In the genomic region with DNA sequence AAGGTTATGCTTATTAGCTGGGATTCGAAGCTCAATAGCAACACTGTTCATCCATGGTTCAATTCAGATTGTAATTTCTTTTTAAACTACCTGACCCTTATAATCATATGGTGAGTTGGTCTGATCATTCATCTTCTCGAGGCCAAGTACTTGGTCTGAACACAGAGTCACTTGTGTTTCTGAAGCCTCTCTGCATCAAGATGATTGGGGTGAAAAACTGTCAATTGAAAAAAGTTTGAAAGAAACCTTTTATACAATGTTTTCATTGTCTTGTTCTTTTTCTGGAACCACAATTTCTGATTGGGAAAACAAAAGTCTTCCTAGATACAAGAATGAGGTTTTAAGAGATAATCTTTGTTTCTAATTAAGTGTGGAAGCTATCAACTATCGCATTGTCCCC, we compare ENCODE assay signal across 32 cellular contexts. TPM values are rescaled to one million over a fixed set of nuclear protein-coding genes. Genes with fewer than 3 reads are reported as not detected.
DNase-seq lines count a peak whose midpoint lies in the region; ATAC-seq and TF ChIP-seq lines count a peak whose summit lies in the region.
"Had no signal": no experiment of that assay in that cellular context is flagged by ENCODE, and none has a peak within 500 bp of the region (broad histone marks: within the 10 kb centered on the region; RNA-seq: fewer than 3 reads in every experiment).

No MANE protein-coding gene starts in this region.

- no peak overlapping the region for H2AFZ ChIP-seq in ACC112 (ENCODE audit: low read length, unreplicated experiment)
- no peak overlapping the region for H2AFZ ChIP-seq in PC-9

- H3K27me3 Mint-ChIP-seq in osteocyte (ENCODE audit: unreplicated experiment), result no peaks in the 10 kb centered on the region
- H3K27me3 Mint-ChIP-seq: activated CD4-positive, alpha-beta memory T cell treated with anti-CD3 and anti-CD28 coated beads for 36 hours; activated naive CD8-positive, alpha-beta T cell treated with anti-CD3 and anti-CD28 coated beads, Interleukin-2, amount 50 U/mL, for 24 hours; B cell; dendritic cell treated with granulocyte-macrophage colony-stimulating factor and Interleukin-4, amounts not matched to agents 40 ng/mL and 50 ng/mL, for 4 days; naive thymus-derived CD4-positive, alpha-beta T cell; stimulated activated naive CD8-positive, alpha-beta T cell treated with anti-CD3 and anti-CD28 coated beads, Interleukin-15, Interleukin-2, amounts not matched to agents 100 ng/mL and 50 ng/mL, for 24 hours had no signal

- H3K27ac ChIP-seq in ACC112 (ENCODE audit: low read depth, low read length), result peak overlapping the region; percentile 89
- H3K27ac ChIP-seq in PC-9, result peak overlapping the region; percentile 50; the same call in 1 of the 2 replicates
- H3K27ac ChIP-seq in epithelial cell of prostate, result peak overlapping the region; percentile 53
- H3K27ac ChIP-seq: body of pancreas, esophagus muscularis mucosa, gastrocnemius medialis had no signal

- peaks cover 39% of the 10 kb centered on the region for H3K4me1 ChIP-seq in ACC112 (ENCODE audit: control insufficient read depth, insufficient read depth, low read length, unreplicated experiment)
- H3K4me1 ChIP-seq in PC-9 (replicated peaks; ENCODE audit: insufficient read depth), result peaks cover 21% of the 10 kb centered on the region
- H3K4me1 ChIP-seq: body of pancreas, gastrocnemius medialis, HAP-1 had no signal

- H3K9me3 Mint-ChIP-seq in osteocyte (ENCODE audit: unreplicated experiment), result peaks cover 18% of the 10 kb centered on the region

- H3K79me2 ChIP-seq in ACC112 (ENCODE audit: control insufficient read depth, insufficient read depth, low read length, unreplicated experiment) (no peaks in the 10 kb centered on the region), PC-9 (ENCODE audit: low read depth) (no peaks in the 10 kb centered on the region)

- intact Hi-C loops in PC-9 (cut with micrococcal nuclease; ENCODE audit: unreplicated experiment), result no loop called here

- H3K36me3 ChIP-seq in ACC112 (ENCODE audit: insufficient read depth, low read length) (peaks cover 13% of the 10 kb centered on the region), PC-9 (ENCODE audit: low read depth) (0 out of 2 replicates have a peak, but pooled peaks cover 8% of the 10 kb centered on the region)
- H3K36me3 ChIP-seq: gastrocnemius medialis, HAP-1 had no signal

- POLR2A ChIA-PET in PC-9 (lab: Charles Lee; ENCODE audit: unreplicated experiment), result no interaction called here

- H3K36me3 Mint-ChIP-seq in osteocyte (ENCODE audit: unreplicated experiment), result peaks cover 21% of the 10 kb centered on the region

- no peaks in the 10 kb centered on the region for H3K9me2 ChIP-seq in PC-9 (ENCODE audit: insufficient read depth)

- 0 out of 2 replicates have a peak, but pooled peaks cover 4% of the 10 kb centered on the region for H3F3A ChIP-seq in PC-9 (ENCODE audit: insufficient read depth, low read depth)

- no peak for ATAC-seq in GM21381 (IDR thresholded peaks at IDR 0.05; ENCODE audit: unreplicated experiment)
- ATAC-seq: activated naive CD8-positive, alpha-beta T cell treated with anti-CD3 and anti-CD28 coated beads, Interleukin-2, amount 50 U/mL, for 24 hours; body of pancreas; CD8-positive, alpha-beta T cell; gastrocnemius medialis; naive thymus-derived CD4-positive, alpha-beta T cell had no signal

- H3K4me2 ChIP-seq in PC-9, result no peak overlapping the region

- H3K4me3 ChIP-seq in ACC112 (ENCODE audit: low read depth, low read length), result peak overlapping the region; percentile 51
- no peak overlapping the region for H3K4me3 ChIP-seq in PC-9
- H3K4me3 ChIP-seq: body of pancreas, esophagus muscularis mucosa, gastrocnemius medialis, HAP-1 had no signal

- no TSS peak for BruUV-seq in PC-9 (replicated peaks; lab: Mats Ljungman, UMichigan)

- CTCF ChIA-PET in PC-9 (lab: Charles Lee), result no interaction called here

- H3K9me3 ChIP-seq in PC-9 (ENCODE audit: insufficient read depth, low read depth), result peaks cover 9% of the 10 kb centered on the region; the same call in 1 of the 2 replicates
- H3K9me3 ChIP-seq: HAP-1 had no signal

- DNase-seq in PC-9 (no peak), epithelial cell of prostate (ENCODE audit: low read depth, low spot score) (no peak), osteocyte (ENCODE audit: extremely low spot score, unreplicated experiment) (no peak), DMS 273 (lab: John Stamatoyannopoulos, UW; ENCODE audit: unreplicated experiment) (no peak), ecto neural progenitor cell (ENCODE audit: low spot score) (no peak)
- no peak for DNase-seq in stimulated activated CD4-positive, alpha-beta T cell treated with anti-CD3 and anti-CD28 coated beads, Interleukin-15, amount 100 ng/mL, for 24 hours
- DNase-seq: activated CD4-positive, alpha-beta memory T cell treated with anti-CD3 and anti-CD28 coated beads for 36 hours; activated CD4-positive, CD25-positive, alpha-beta regulatory T cell treated with anti-CD3 and anti-CD28 coated beads, Interleukin-2, amount 50 U/mL, for 72 hours; activated naive CD4-positive, alpha-beta T cell; activated naive CD8-positive, alpha-beta T cell treated with anti-CD3 and anti-CD28 coated beads, Interleukin-2, amount 50 U/mL, for 24 hours; body of pancreas; CD8-positive, alpha-beta T cell; DMS 273 treated with DMSO at 0.1 percent for 48 hours; gastrocnemius medialis; Kasumi-1; MV-4-11; naive thymus-derived CD4-positive, alpha-beta T cell; NCI-H1436 treated with DMSO at 0.1 percent for 48 hours; NCI-H2107; NCI-H345; NCI-H774; nucleus accumbens; small intestine; stimulated activated CD4-positive, alpha-beta T cell treated with anti-CD3 and anti-CD28 coated beads, Interleukin-1b, Interleukin-23, amount 100 ng/mL, for 48 hours; T-helper 2 cell had no signal

- TF ChIP-seq CTCF in PC-9 (conservative IDR thresholded peaks at IDR 0.05), result no peak
- TF ChIP-seq CTCF in osteocyte (IDR thresholded peaks at IDR 0.05), result no peak

- no peak overlapping the region for H3K4me3 Mint-ChIP-seq in osteocyte (ENCODE audit: unreplicated experiment)
- H3K4me3 Mint-ChIP-seq: activated CD4-positive, alpha-beta memory T cell treated with anti-CD3 and anti-CD28 coated beads for 36 hours; activated naive CD8-positive, alpha-beta T cell treated with anti-CD3 and anti-CD28 coated beads, Interleukin-2, amount 50 U/mL, for 24 hours; B cell; CD8-positive, alpha-beta T cell; dendritic cell treated with granulocyte-macrophage colony-stimulating factor and Interleukin-4, amounts not matched to agents 40 ng/mL and 50 ng/mL, for 4 days; naive thymus-derived CD4-positive, alpha-beta T cell; stimulated activated naive CD8-positive, alpha-beta T cell treated with anti-CD3 and anti-CD28 coated beads, Interleukin-15, Interleukin-2, amounts not matched to agents 100 ng/mL and 50 ng/mL, for 24 hours had no signal

- no peaks in the 10 kb centered on the region for H3K27me3 ChIP-seq in ACC112 (ENCODE audit: insufficient read depth, low read length)
- no peaks in the 10 kb centered on the region for H3K27me3 ChIP-seq in PC-9 (ENCODE audit: insufficient read depth, low read depth)
- H3K27me3 ChIP-seq: body of pancreas, esophagus muscularis mucosa, gastrocnemius medialis had no signal

- H3K27ac Mint-ChIP-seq in osteocyte (ENCODE audit: unreplicated experiment), result peak overlapping the region; percentile 70
- H3K27ac Mint-ChIP-seq: activated CD4-positive, alpha-beta memory T cell treated with anti-CD3 and anti-CD28 coated beads for 36 hours; activated naive CD8-positive, alpha-beta T cell treated with anti-CD3 and anti-CD28 coated beads, Interleukin-2, amount 50 U/mL, for 24 hours; B cell; CD8-positive, alpha-beta T cell; dendritic cell treated with granulocyte-macrophage colony-stimulating factor and Interleukin-4, amounts not matched to agents 40 ng/mL and 50 ng/mL, for 4 days; naive thymus-derived CD4-positive, alpha-beta T cell; stimulated activated naive CD8-positive, alpha-beta T cell treated with anti-CD3 and anti-CD28 coated beads, Interleukin-15, Interleukin-2, amounts not matched to agents 100 ng/mL and 50 ng/mL, for 24 hours had no signal

- H4K20me1 ChIP-seq in PC-9 (ENCODE audit: insufficient read depth), result no peaks in the 10 kb centered on the region

- peaks cover 31% of the 10 kb centered on the region for H3K4me1 Mint-ChIP-seq in osteocyte (ENCODE audit: unreplicated experiment)
- H3K4me1 Mint-ChIP-seq: activated naive CD8-positive, alpha-beta T cell treated with anti-CD3 and anti-CD28 coated beads, Interleukin-2, amount 50 U/mL, for 24 hours; naive thymus-derived CD4-positive, alpha-beta T cell had no signal

RNA-seq across cellular contexts. Expression of gene MOXD1, which starts 44.9 kb away (rescaled TPM):
- total RNA-seq in PC-9 (2021) (1.0 and 1.3 TPM in 2 replicates), osteocyte (8.0 and 8.2 TPM in 2 replicates)
- total RNA-seq: activated CD4-positive, alpha-beta memory T cell treated with anti-CD3 and anti-CD28 coated beads for 36 hours; CD8-positive, alpha-beta T cell; naive thymus-derived CD4-positive, alpha-beta T cell had no signal
